In genomic region chr3:124556636-124557035, GRCh38 we compare ENCODE assay signal across 28 cellular contexts.
"Had no signal": no experiment of that assay in that cellular context is flagged by ENCODE, and none has a peak within 500 bp of the region (broad histone marks: within the 10 kb centered on the region; RNA-seq: fewer than 3 reads in every experiment).

No MANE protein-coding gene starts in this region.

- H3K27ac Mint-ChIP-seq: activated CD4-positive, alpha-beta memory T cell treated with anti-CD3 and anti-CD28 coated beads, Interleukin-2, amount 10 ng/mL, durations not matched to agents 7 days and 5 days; activated CD4-positive, alpha-beta T cell treated with anti-CD3 and anti-CD28 coated beads, Interleukin-2, amount 10 ng/mL, durations not matched to agents 7 days and 5 days; activated naive CD8-positive, alpha-beta T cell; activated T-cell treated with anti-CD3 and anti-CD28 coated beads, Interleukin-2, amount 50 U/mL, for 24 hours; activated T-cell treated with anti-CD3 and anti-CD28 coated beads, Interleukin-2, amount 50 U/mL, for 72 hours; effector memory CD8-positive, alpha-beta T cell; WTC11 had no signal

- H3K4me3 ChIP-seq: esophagus squamous epithelium had no signal

- FAIRE-seq: astrocyte, colon had no signal

- H3K36me3 ChIP-seq: esophagus squamous epithelium had no signal

- ATAC-seq: activated T-cell treated with anti-CD3 and anti-CD28 coated beads, Interleukin-2, amount 50 U/mL, for 72 hours; effector memory CD8-positive, alpha-beta T cell; WTC11 had no signal

- H3K9me3 ChIP-seq: esophagus squamous epithelium had no signal

- H3K4me3 Mint-ChIP-seq: activated CD4-positive, alpha-beta memory T cell treated with anti-CD3 and anti-CD28 coated beads, Interleukin-2, amount 10 ng/mL, durations not matched to agents 7 days and 5 days; activated CD4-positive, alpha-beta T cell treated with anti-CD3 and anti-CD28 coated beads, Interleukin-2, amount 10 ng/mL, durations not matched to agents 7 days and 5 days; activated naive CD8-positive, alpha-beta T cell; activated T-cell treated with anti-CD3 and anti-CD28 coated beads, Interleukin-2, amount 50 U/mL, for 24 hours; activated T-cell treated with anti-CD3 and anti-CD28 coated beads, Interleukin-2, amount 50 U/mL, for 72 hours; effector memory CD8-positive, alpha-beta T cell; WTC11 had no signal

- H3K36me3 Mint-ChIP-seq: activated naive CD8-positive, alpha-beta T cell; WTC11 had no signal

- DNase-seq: activated CD4-positive, alpha-beta memory T cell treated with anti-CD3 and anti-CD28 coated beads, Interleukin-2, amount 10 ng/mL, durations not matched to agents 7 days and 5 days; activated CD4-positive, alpha-beta T cell treated with anti-CD3 and anti-CD28 coated beads for 1 hour; activated CD4-positive, alpha-beta T cell treated with anti-CD3 and anti-CD28 coated beads for 4 hours; activated CD4-positive, alpha-beta T cell treated with anti-CD3 and anti-CD28 coated beads, Interleukin-2, amount 10 ng/mL, durations not matched to agents 7 days and 5 days; activated CD4-positive, alpha-beta T cell treated with anti-CD3 and anti-CD28 coated beads, Interleukin-2, amount 50 U/mL, for 4 hours; activated CD8-positive, alpha-beta memory T cell treated with anti-CD3 and anti-CD28 coated beads, Interleukin-2, amount 50 U/mL, for 48 hours; activated gamma-delta T cell; activated naive CD4-positive, alpha-beta T cell; activated naive CD4-positive, alpha-beta T cell treated with anti-CD3 and anti-CD28 coated beads, Interleukin-2, amount 50 U/mL, for 16 hours; activated T-cell treated with anti-CD3 and anti-CD28 coated beads for 4 hours; activated T-cell treated with anti-CD3 and anti-CD28 coated beads, Interleukin-2, amount 50 U/mL, for 24 hours; activated T-cell treated with anti-CD3 and anti-CD28 coated beads, Interleukin-2, amount 50 U/mL, for 72 hours; amniotic stem cell; anterior cingulate cortex; caudate nucleus; cortex of kidney; effector CD4-positive, alpha-beta T cell; effector memory CD8-positive, alpha-beta T cell; erythroblast; esophagus squamous epithelium; foreskin melanocyte; head of caudate nucleus; hippocampal formation; T-helper 2 cell had no signal
